In genomic region chr2:222434204-222434603, GRCh38 we compare ENCODE assay signal across 16 cellular contexts. TPM values are rescaled to one million over a fixed set of nuclear protein-coding genes. Genes with fewer than 3 reads are reported as not detected.
DNase-seq lines count a peak whose midpoint lies in the region; ATAC-seq and TF ChIP-seq lines count a peak whose summit lies in the region.
"Had no signal": no experiment of that assay in that cellular context is flagged by ENCODE, and none has a peak within 500 bp of the region (broad histone marks: within the 10 kb centered on the region; RNA-seq: fewer than 3 reads in every experiment).

No MANE protein-coding gene starts in this region.

- H3K4me3 ChIP-seq in dorsolateral prefrontal cortex, result no peak overlapping the region
- H3K4me3 ChIP-seq: prostate gland had no signal

- H3K4me3 Mint-ChIP-seq in nephron, result no peak overlapping the region
- H3K4me3 Mint-ChIP-seq in natural killer cell treated with Interleukin-12 subunit alpha and Interleukin-12 subunit beta and Interleukin-15 and Interleukin-18, amount 100 ng/mL, for 72 hours, result no peak overlapping the region

- peak; percentile 35 for ATAC-seq in GM19035 (IDR thresholded peaks at IDR 0.05; ENCODE audit: unreplicated experiment)
- peak; percentile 57 for ATAC-seq in HG02588 (IDR thresholded peaks at IDR 0.05; ENCODE audit: unreplicated experiment)
- peak; percentile 66 for ATAC-seq in HG03342 (IDR thresholded peaks at IDR 0.05; ENCODE audit: unreplicated experiment)
- ATAC-seq in natural killer cell treated with Interleukin-12 subunit alpha and Interleukin-12 subunit beta and Interleukin-15 and Interleukin-18, amount 100 ng/mL, for 72 hours, result no peak
- ATAC-seq: left lobe of liver had no signal

- peak overlapping the region; percentile 85 to 97 (median 90) for H3K27ac Mint-ChIP-seq in nephron
- no peak overlapping the region for H3K27ac Mint-ChIP-seq in natural killer cell treated with Interleukin-12 subunit alpha and Interleukin-12 subunit beta and Interleukin-15 and Interleukin-18, amount 100 ng/mL, for 72 hours

- no peak for TF ChIP-seq CTCF in nephron (IDR thresholded peaks at IDR 0.05; ENCODE audit: unreplicated experiment in 3 of 3)
- TF ChIP-seq CTCF in dorsolateral prefrontal cortex (IDR thresholded peaks at IDR 0.05 in 54 of 56, conservative IDR thresholded peaks at IDR 0.05 in 2 of 56; ENCODE audit: low read depth in 1 of 56, partially characterized antibody in 56 of 56), result no peak

- H3K36me3 Mint-ChIP-seq in nephron (ENCODE audit: low read depth), result no peaks in the 10 kb centered on the region
- H3K36me3 Mint-ChIP-seq in natural killer cell treated with Interleukin-12 subunit alpha and Interleukin-12 subunit beta and Interleukin-15 and Interleukin-18, amount 100 ng/mL, for 72 hours, result no peaks in the 10 kb centered on the region
- H3K36me3 Mint-ChIP-seq: CD4-positive, CD25-positive, alpha-beta regulatory T cell had no signal

- peaks cover 0 to 7% (median 0%) of the 10 kb centered on the region in 45 donors for H3K27me3 ChIP-seq in dorsolateral prefrontal cortex

- peaks cover 18% of the 10 kb centered on the region for H3K4me1 Mint-ChIP-seq in nephron
- H3K4me1 Mint-ChIP-seq in natural killer cell treated with Interleukin-12 subunit alpha and Interleukin-12 subunit beta and Interleukin-15 and Interleukin-18, amount 100 ng/mL, for 72 hours (ENCODE audit: low read depth in 2 of 2), result no peaks in the 10 kb centered on the region

- H3K27me3 Mint-ChIP-seq in nephron (ENCODE audit: low read depth), result peaks cover 36% of the 10 kb centered on the region
- no peaks in the 10 kb centered on the region for H3K27me3 Mint-ChIP-seq in natural killer cell treated with Interleukin-12 subunit alpha and Interleukin-12 subunit beta and Interleukin-15 and Interleukin-18, amount 100 ng/mL, for 72 hours
- H3K27me3 Mint-ChIP-seq: CD4-positive, CD25-positive, alpha-beta regulatory T cell had no signal

- no peak for DNase-seq in islet precursor cell
- DNase-seq in GDM1 (lab: John Stamatoyannopoulos, UW), result no peak
- no peak for DNase-seq in natural killer cell treated with Interleukin-12 subunit alpha and Interleukin-12 subunit beta and Interleukin-15 and Interleukin-18, amount 100 ng/mL, for 72 hours (ENCODE audit: low spot score)
- no peak for DNase-seq in dorsolateral prefrontal cortex
- DNase-seq: activated effector memory CD4-positive, alpha-beta T cell treated with Interleukin-2 at 50 U/mL for 16 hours; CD4-positive, CD25-positive, alpha-beta regulatory T cell; NCI-H2081 treated with DMSO at 0.1 percent for 48 hours; stimulated activated CD4-positive, alpha-beta T cell treated with anti-CD3 and anti-CD28 coated beads, Interleukin-4, amount 100 ng/mL, for 4 hours had no signal

- no peaks in the 10 kb centered on the region for H3K9me3 Mint-ChIP-seq in nephron
- no peaks in the 10 kb centered on the region for H3K9me3 Mint-ChIP-seq in natural killer cell treated with Interleukin-12 subunit alpha and Interleukin-12 subunit beta and Interleukin-15 and Interleukin-18, amount 100 ng/mL, for 72 hours

- intact Hi-C loops in dorsolateral prefrontal cortex (cut with DNase I), result no loop called here

- no peak overlapping the region for H3K27ac ChIP-seq in dorsolateral prefrontal cortex
- H3K27ac ChIP-seq: prostate gland had no signal

RNA-seq across cellular contexts. Expression of gene SGPP2, which starts 9.9 kb away (rescaled TPM):
- under 1 TPM; 0.12 to 0.20 TPM for total RNA-seq in natural killer cell treated with Interleukin-12 subunit alpha and Interleukin-12 subunit beta and Interleukin-15 and Interleukin-18, amount 100 ng/mL, for 72 hours
- 10 to 100 TPM in 119 of 120 experiments, 1 to 10 TPM in 1; 7.0 to 35.1 (median 21.1) TPM for total RNA-seq in dorsolateral prefrontal cortex
- total RNA-seq: HT1080, OCI-LY7 had no signal

Comparison
In these comparisons a context has a peak if more than half of its experiments do, and no peak if none do; other contexts are left out.
1. ATAC-seq: peak in GM19035 (single experiment), HG02588 (single experiment) and HG03342 (single experiment); none in natural killer cell treated with Interleukin-12 subunit alpha and Interleukin-12 subunit beta and Interleukin-15 and Interleukin-18, amount 100 ng/mL, for 72 hours (0 of 2).
2. H3K27ac Mint-ChIP-seq: peak in nephron (3 of 3); none in natural killer cell treated with Interleukin-12 subunit alpha and Interleukin-12 subunit beta and Interleukin-15 and Interleukin-18, amount 100 ng/mL, for 72 hours (0 of 2).
3. RNA of gene SGPP2, which starts 9.9 kb away (total RNA-seq): 7.0 to 35.1 TPM in dorsolateral prefrontal cortex; 0.12 to 0.20 TPM in natural killer cell treated with Interleukin-12 subunit alpha and Interleukin-12 subunit beta and Interleukin-15 and Interleukin-18, amount 100 ng/mL, for 72 hours; every median in the first group is over 4 times any median in the second.